ENCODE assay signal across 2 cellular contexts in genomic region chr1:40421694-40422384, GRCh38.
TF ChIP-seq lines count a peak whose summit lies in the region.

No MANE protein-coding gene starts in this region.

TF ChIP-seq in IMR-90, 13 proteins besides CTCF, POLR2A, EP300 and RAD21:
- 0 out of 2 replicates have a peak, but pooled peaks have one; percentile 12 for TF ChIP-seq CEBPB (IDR thresholded peaks at IDR 0.05; ENCODE audit: low read depth, low read length)
- TF ChIP-seq FOS (IDR thresholded peaks at IDR 0.05; ENCODE audit: low read depth, low read length) = no peak

TF ChIP-seq in liver, 16 proteins besides CTCF, POLR2A, EP300 and RAD21:
- TF ChIP-seq SP1 (IDR thresholded peaks at IDR 0.05) (peak; percentile 99), JUND (IDR thresholded peaks at IDR 0.05) (peak; percentile 59 to 87), YY1 (IDR thresholded peaks at IDR 0.05) (peak; percentile 95), GABPA (IDR thresholded peaks at IDR 0.05 in 1 of 2, conservative IDR thresholded peaks at IDR 0.05 in 1 of 2) (peak in 1 of 2 donors; percentile 66), MAX (IDR thresholded peaks at IDR 0.05) (peak; percentile 94), HNF4G (IDR thresholded peaks at IDR 0.05) (peak; percentile 88), FOXA2 (IDR thresholded peaks at IDR 0.05) (peak; percentile 54), EGR1 (IDR thresholded peaks at IDR 0.05; ENCODE audit: low read depth in 2 of 2) (peak in 1 of 2 donors; percentile 88), ZBTB33 (IDR thresholded peaks at IDR 0.05) (peak; percentile 81), TAF1 (conservative IDR thresholded peaks at IDR 0.05) (no peak), ATF3 (IDR thresholded peaks at IDR 0.05) (peak; percentile 31), HNF4A (conservative IDR thresholded peaks at IDR 0.05) (peak; percentile 95 to 96), RXRA (IDR thresholded peaks at IDR 0.05) (peak; percentile 99), FOXA1 (IDR thresholded peaks at IDR 0.05) (no peak), REST (IDR thresholded peaks at IDR 0.05) (peak; percentile 66), NR2F2 (IDR thresholded peaks at IDR 0.05) (peak; percentile 70)
TF ChIP-seq in liver: peak in this region for 14.
